11 cellular contexts compared by ENCODE assay signal in genomic region chr1:182185822-182186756, GRCh38.
DNase-seq lines count a peak whose midpoint lies in the region; TF ChIP-seq lines count a peak whose summit lies in the region.
"Had no signal": no experiment of that assay in that cellular context is flagged by ENCODE, and none has a peak within 500 bp of the region (broad histone marks: within the 10 kb centered on the region; RNA-seq: fewer than 3 reads in every experiment).

No MANE protein-coding gene starts in this region.

- no peaks in the 10 kb centered on the region for H3K36me3 ChIP-seq in BE2C

- no peaks in the 10 kb centered on the region for H3K4me1 ChIP-seq in BE2C

- TF ChIP-seq CTCF in BE2C (IDR thresholded peaks at IDR 0.05; ENCODE audit: low read depth, low read length): no peak

- H3K9me3 ChIP-seq in BE2C: no peaks in the 10 kb centered on the region; the same call in 1 of the 2 replicates
- H3K9me3 ChIP-seq: SK-N-SH had no signal

- DNase-seq in AG08396 (ENCODE audit: low spot score): peak; percentile 56
- peak; percentile 94 for DNase-seq in HS-5 (ENCODE audit: low read depth)
- peak; percentile 4 for DNase-seq in amniotic epithelial cell (ENCODE audit: low read depth)
- peak; percentile 99 for DNase-seq in kidney glomerular epithelial cell (lab: John Stamatoyannopoulos, UW)
- no peak for DNase-seq in activated CD8-positive, alpha-beta memory T cell treated with anti-CD3 and anti-CD28 coated beads, Interleukin-2, amount 50 U/mL, for 4 hours
- DNase-seq in 8988T: no peak
- DNase-seq in superior temporal gyrus (ENCODE audit: extremely low spot score): no peak
- DNase-seq in BE2C: no peak
- DNase-seq: activated T-cell treated with anti-CD3 and anti-CD28 coated beads, Interleukin-2, amount 50 U/mL, for 1 hour; effector memory CD8-positive, alpha-beta T cell; SK-N-SH had no signal

- H3K27me3 ChIP-seq in BE2C: no peaks in the 10 kb centered on the region

- no peak overlapping the region for H3K4me3 ChIP-seq in BE2C (ENCODE audit: low read depth, low read length)

Comparison
In these comparisons a context has a peak if more than half of its experiments do, and no peak if none do; other contexts are left out.
1. DNase-seq: peak in AG08396 (single experiment), HS-5 (single experiment), amniotic epithelial cell (single experiment) and kidney glomerular epithelial cell (single experiment); none in activated CD8-positive, alpha-beta memory T cell treated with anti-CD3 and anti-CD28 coated beads, Interleukin-2, amount 50 U/mL, for 4 hours (single experiment), 8988T (single experiment), superior temporal gyrus (single experiment) and BE2C (single experiment).